Comparison of ENCODE assay signal across 25 cellular contexts in the genomic region with DNA sequence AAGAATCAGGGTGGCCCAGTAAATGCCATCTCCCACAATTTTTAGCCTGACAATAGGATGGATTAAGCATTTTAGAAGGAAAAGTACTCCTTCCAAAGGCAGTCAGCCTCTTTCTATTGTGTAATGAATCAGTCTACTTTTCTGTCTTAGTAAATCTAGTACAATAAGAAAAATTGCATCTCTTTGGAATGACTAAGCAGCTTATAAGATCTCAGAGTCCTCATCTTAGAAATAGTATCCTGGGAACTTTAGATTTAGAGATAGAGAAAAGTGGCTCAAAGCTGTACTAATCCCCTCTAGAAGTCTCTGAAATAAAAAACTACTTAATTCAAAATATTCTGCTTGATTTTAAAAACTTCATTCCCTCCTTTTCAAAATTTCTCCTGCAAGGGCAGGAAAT.
DNase-seq lines count a peak whose midpoint lies in the region; ATAC-seq, FAIRE-seq and TF ChIP-seq lines count a peak whose summit lies in the region.
"Had no signal": no experiment of that assay in that cellular context is flagged by ENCODE, and none has a peak within 500 bp of the region (broad histone marks: within the 10 kb centered on the region; RNA-seq: fewer than 3 reads in every experiment).

No MANE protein-coding gene starts in this region.

- H3K4me3 ChIP-seq in astrocyte (ENCODE audit: insufficient read depth, low read depth, low read length): no peak overlapping the region
- H3K4me3 ChIP-seq: GM12878 had no signal

- H4K20me1 ChIP-seq in astrocyte (ENCODE audit: insufficient read depth, low read length): no peaks in the 10 kb centered on the region

- H3K4me3 Mint-ChIP-seq in astrocyte (ENCODE audit: unreplicated experiment): no peak overlapping the region
- H3K4me3 Mint-ChIP-seq in WTC11: no peak overlapping the region
- H3K4me3 Mint-ChIP-seq: B cell; CD8-positive, alpha-beta T cell had no signal

- no peaks in the 10 kb centered on the region for H3K4me1 ChIP-seq in astrocyte (ENCODE audit: insufficient read depth, low read length)
- H3K4me1 ChIP-seq: Caco-2 had no signal

- H3K27ac ChIP-seq in astrocyte (ENCODE audit: low read depth, low read length): no peak overlapping the region
- H3K27ac ChIP-seq: C4-2B, RWPE1 had no signal

- no peak overlapping the region for H3K27ac Mint-ChIP-seq in astrocyte (ENCODE audit: unreplicated experiment)
- H3K27ac Mint-ChIP-seq in WTC11: no peak overlapping the region
- H3K27ac Mint-ChIP-seq: B cell; CD8-positive, alpha-beta T cell had no signal

- FAIRE-seq in astrocyte (lab: Jason Lieb, UNC): no peak
- FAIRE-seq: G401.6, GM12878 had no signal

- TF ChIP-seq CTCF in astrocyte (IDR thresholded peaks at IDR 0.05; ENCODE audit: insufficient read depth, low read depth, low read length): no peak
- no peak for TF ChIP-seq CTCF in WTC11 (IDR thresholded peaks at IDR 0.05)

- H3K9ac ChIP-seq in astrocyte (ENCODE audit: low read length): no peak overlapping the region

- H3K27me3 ChIP-seq in astrocyte (ENCODE audit: insufficient read depth, low read length): no peaks in the 10 kb centered on the region

- POLR2A ChIA-PET in WTC11 (lab: Charles Lee): no interaction called here

- CTCF ChIA-PET in WTC11 (lab: Charles Lee): no interaction called here

- H3K9me3 Mint-ChIP-seq in astrocyte (ENCODE audit: unreplicated experiment) (no peaks in the 10 kb centered on the region), WTC11 (no peaks in the 10 kb centered on the region)
- H3K9me3 Mint-ChIP-seq: CD8-positive, alpha-beta T cell had no signal

- no peaks in the 10 kb centered on the region for H3K79me2 ChIP-seq in astrocyte (ENCODE audit: insufficient read depth, low read length)

- H3K9me3 ChIP-seq in astrocyte (ENCODE audit: insufficient read depth, low read depth, low read length): no peaks in the 10 kb centered on the region
- H3K9me3 ChIP-seq: Caco-2 had no signal

- no peak overlapping the region for H2AFZ ChIP-seq in astrocyte (ENCODE audit: low read depth, low read length)

- no peaks in the 10 kb centered on the region for H3K36me3 Mint-ChIP-seq in astrocyte (ENCODE audit: low read depth, unreplicated experiment)
- H3K36me3 Mint-ChIP-seq in WTC11: no peaks in the 10 kb centered on the region
- H3K36me3 Mint-ChIP-seq: CD8-positive, alpha-beta T cell had no signal

- no peaks in the 10 kb centered on the region for H3K4me1 Mint-ChIP-seq in astrocyte (ENCODE audit: low read depth, unreplicated experiment)
- peaks cover 11% of the 10 kb centered on the region for H3K4me1 Mint-ChIP-seq in WTC11
- H3K4me1 Mint-ChIP-seq: B cell had no signal

- ATAC-seq in WTC11 (no peak), HG02885 (IDR thresholded peaks at IDR 0.05; ENCODE audit: poor library complexity, unreplicated experiment) (no peak)
- ATAC-seq: CD8-positive, alpha-beta T cell; GM12878; HCT116; Panc1 had no signal

- no peaks in the 10 kb centered on the region for H3K36me3 ChIP-seq in astrocyte (ENCODE audit: insufficient read depth, low read length)

- DNase-seq in HT1080 (ENCODE audit: low read depth) (peak; percentile 6), astrocyte (ENCODE audit: low read depth) (peak; percentile 77), kidney glomerular epithelial cell (lab: John Stamatoyannopoulos, UW) (peak; percentile 20), LoVo (ENCODE audit: low spot score) (no peak), WTC11 (ENCODE audit: low spot score) (no peak), SHP77 treated with DMSO at 0.1 percent for 48 hours (lab: John Stamatoyannopoulos, UW) (no peak)
- DNase-seq: Caco-2; CD8-positive, alpha-beta T cell; GOT3; KBM-7; MM.1S; NCI-H2029; NCI-H2227 treated with DMSO at 0.1 percent for 48 hours; NCI-H510A; NCI-H69; SHP77; SW 1271 had no signal

- H3K27me3 Mint-ChIP-seq in astrocyte (ENCODE audit: low read depth, unreplicated experiment) (no peaks in the 10 kb centered on the region), WTC11 (ENCODE audit: low read depth) (no peaks in the 10 kb centered on the region)
- H3K27me3 Mint-ChIP-seq: B cell had no signal

- peak overlapping the region; percentile 5 for H3K4me2 ChIP-seq in astrocyte (ENCODE audit: low read length)

TF ChIP-seq in WTC11, 78 proteins besides CTCF, POLR2A, EP300 and RAD21:
- TF ChIP-seq GABPB1 (CRISPR knock-in tag; IDR thresholded peaks at IDR 0.05) (no peak), NFYB (CRISPR knock-in tag; conservative IDR thresholded peaks at IDR 0.05; ENCODE audit: low read depth) (no peak)
- TF ChIP-seq, protein P1, sequence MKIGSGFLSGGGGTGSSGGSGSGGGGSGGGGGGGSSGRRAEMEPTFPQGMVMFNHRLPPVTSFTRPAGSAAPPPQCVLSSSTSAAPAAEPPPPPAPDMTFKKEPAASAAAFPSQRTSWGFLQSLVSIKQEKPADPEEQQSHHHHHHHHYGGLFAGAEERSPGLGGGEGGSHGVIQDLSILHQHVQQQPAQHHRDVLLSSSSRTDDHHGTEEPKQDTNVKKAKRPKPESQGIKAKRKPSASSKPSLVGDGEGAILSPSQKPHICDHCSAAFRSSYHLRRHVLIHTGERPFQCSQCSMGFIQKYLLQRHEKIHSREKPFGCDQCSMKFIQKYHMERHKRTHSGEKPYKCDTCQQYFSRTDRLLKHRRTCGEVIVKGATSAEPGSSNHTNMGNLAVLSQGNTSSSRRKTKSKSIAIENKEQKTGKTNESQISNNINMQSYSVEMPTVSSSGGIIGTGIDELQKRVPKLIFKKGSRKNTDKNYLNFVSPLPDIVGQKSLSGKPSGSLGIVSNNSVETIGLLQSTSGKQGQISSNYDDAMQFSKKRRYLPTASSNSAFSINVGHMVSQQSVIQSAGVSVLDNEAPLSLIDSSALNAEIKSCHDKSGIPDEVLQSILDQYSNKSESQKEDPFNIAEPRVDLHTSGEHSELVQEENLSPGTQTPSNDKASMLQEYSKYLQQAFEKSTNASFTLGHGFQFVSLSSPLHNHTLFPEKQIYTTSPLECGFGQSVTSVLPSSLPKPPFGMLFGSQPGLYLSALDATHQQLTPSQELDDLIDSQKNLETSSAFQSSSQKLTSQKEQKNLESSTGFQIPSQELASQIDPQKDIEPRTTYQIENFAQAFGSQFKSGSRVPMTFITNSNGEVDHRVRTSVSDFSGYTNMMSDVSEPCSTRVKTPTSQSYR (CRISPR knock-in tag; IDR thresholded peaks at IDR 0.05): no peak
- TF ChIP-seq, protein P2, sequence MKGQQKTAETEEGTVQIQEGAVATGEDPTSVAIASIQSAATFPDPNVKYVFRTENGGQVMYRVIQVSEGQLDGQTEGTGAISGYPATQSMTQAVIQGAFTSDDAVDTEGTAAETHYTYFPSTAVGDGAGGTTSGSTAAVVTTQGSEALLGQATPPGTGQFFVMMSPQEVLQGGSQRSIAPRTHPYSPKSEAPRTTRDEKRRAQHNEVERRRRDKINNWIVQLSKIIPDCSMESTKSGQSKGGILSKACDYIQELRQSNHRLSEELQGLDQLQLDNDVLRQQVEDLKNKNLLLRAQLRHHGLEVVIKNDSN (CRISPR knock-in tag; IDR thresholded peaks at IDR 0.05): no peak
- TF ChIP-seq, protein P3, sequence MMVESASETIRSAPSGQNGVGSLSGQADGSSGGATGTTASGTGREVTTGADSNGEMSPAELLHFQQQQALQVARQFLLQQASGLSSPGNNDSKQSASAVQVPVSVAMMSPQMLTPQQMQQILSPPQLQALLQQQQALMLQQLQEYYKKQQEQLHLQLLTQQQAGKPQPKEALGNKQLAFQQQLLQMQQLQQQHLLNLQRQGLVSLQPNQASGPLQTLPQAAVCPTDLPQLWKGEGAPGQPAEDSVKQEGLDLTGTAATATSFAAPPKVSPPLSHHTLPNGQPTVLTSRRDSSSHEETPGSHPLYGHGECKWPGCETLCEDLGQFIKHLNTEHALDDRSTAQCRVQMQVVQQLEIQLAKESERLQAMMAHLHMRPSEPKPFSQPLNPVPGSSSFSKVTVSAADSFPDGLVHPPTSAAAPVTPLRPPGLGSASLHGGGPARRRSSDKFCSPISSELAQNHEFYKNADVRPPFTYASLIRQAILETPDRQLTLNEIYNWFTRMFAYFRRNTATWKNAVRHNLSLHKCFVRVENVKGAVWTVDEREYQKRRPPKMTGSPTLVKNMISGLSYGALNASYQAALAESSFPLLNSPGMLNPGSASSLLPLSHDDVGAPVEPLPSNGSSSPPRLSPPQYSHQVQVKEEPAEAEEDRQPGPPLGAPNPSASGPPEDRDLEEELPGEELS (CRISPR knock-in tag; IDR thresholded peaks at IDR 0.05): no peak

Comparison
In these comparisons a context has a peak if more than half of its experiments do, and no peak if none do; other contexts are left out.
1. DNase-seq: peak in HT1080 (single experiment), astrocyte (single experiment) and kidney glomerular epithelial cell (single experiment); none in LoVo (single experiment), WTC11 (single experiment) and SHP77 treated with DMSO at 0.1 percent for 48 hours (single experiment).